In the genomic region with DNA sequence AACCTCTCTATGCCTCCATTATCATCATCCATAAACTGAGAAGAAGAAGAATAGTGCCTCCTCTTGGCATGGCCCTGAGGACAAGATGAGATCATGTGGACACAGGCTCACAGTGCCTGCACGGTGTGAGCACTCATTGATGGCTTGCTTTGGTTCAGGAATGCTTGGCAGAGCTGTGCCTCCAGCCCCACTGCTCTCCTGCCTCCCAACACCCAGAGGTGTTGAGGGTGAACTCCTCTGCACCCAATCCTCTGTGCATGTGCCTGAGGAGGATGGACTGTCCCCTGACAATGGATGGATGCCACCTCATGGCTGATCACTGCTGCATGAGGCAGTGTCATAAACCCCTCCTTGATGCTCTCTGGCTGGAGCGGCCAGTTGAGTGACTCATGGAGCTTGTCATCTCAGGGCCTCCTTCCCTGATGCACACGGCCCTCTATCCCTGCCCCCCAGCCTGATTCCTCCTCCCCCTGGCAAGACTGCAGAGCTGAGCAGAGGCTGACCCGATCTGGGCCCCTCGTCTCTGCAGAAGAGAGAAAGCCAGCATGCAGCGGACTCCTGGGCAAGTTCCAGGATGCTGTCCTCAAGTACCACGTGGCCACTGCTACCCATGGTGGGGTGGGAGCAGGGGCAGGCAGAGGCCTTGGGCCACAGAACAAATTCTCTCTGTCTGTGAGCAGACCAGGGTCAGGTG, we compare ENCODE assay signal across 11 cellular contexts.
DNase-seq lines count a peak whose midpoint lies in the region; ATAC-seq and TF ChIP-seq lines count a peak whose summit lies in the region.
"Had no signal": no experiment of that assay in that cellular context is flagged by ENCODE, and none has a peak within 500 bp of the region (broad histone marks: within the 10 kb centered on the region; RNA-seq: fewer than 3 reads in every experiment).

No MANE protein-coding gene starts in this region.

- TF ChIP-seq CTCF in C4-2B (conservative IDR thresholded peaks at IDR 0.05) = no peak
- no peak for TF ChIP-seq CTCF in astrocyte of the spinal cord (IDR thresholded peaks at IDR 0.05; ENCODE audit: low read depth, low read length)
- TF ChIP-seq CTCF in mucosa of descending colon (IDR thresholded peaks at IDR 0.05) = no peak
- TF ChIP-seq CTCF in GM10266 (IDR thresholded peaks at IDR 0.05; ENCODE audit: control insufficient read depth, insufficient read depth, low read depth, missing control alignments) = no peak

- in situ Hi-C loops in astrocyte of the spinal cord (cut with HindIII; ENCODE audit: low sequenced_read_pairs) = no loop called here

- peak overlapping the region; percentile 43 for H3K27ac ChIP-seq in C4-2B

- intact Hi-C loops in mucosa of descending colon (cut with DNase I, micrococcal nuclease) = no loop called here

- no peak overlapping the region for H3K4me3 ChIP-seq in astrocyte of the spinal cord (ENCODE audit: low read depth, low read length)
- no peak overlapping the region for H3K4me3 ChIP-seq in mucosa of descending colon

- ATAC-seq in HG02938 (IDR thresholded peaks at IDR 0.05; ENCODE audit: unreplicated experiment) (peak; percentile 7), mucosa of descending colon (peak; percentile 23), HG03139 (IDR thresholded peaks at IDR 0.05; ENCODE audit: unreplicated experiment) (no peak), GM21528 (IDR thresholded peaks at IDR 0.05; ENCODE audit: low FRiP score, unreplicated experiment) (no peak)

- no peaks in the 10 kb centered on the region for H3K9me3 ChIP-seq in mucosa of descending colon

- no peaks in the 10 kb centered on the region for H3K36me3 ChIP-seq in mucosa of descending colon (ENCODE audit: low read depth)

- DNase-seq in astrocyte of the spinal cord (ENCODE audit: low read depth, low spot score) = peak; percentile 92
- DNase-seq in mucosa of descending colon = no peak
- no peak for DNase-seq in GM10266 (ENCODE audit: extremely low spot score)
- DNase-seq in COLO829 (ENCODE audit: low spot score) = no peak
- DNase-seq: activated CD4-positive, alpha-beta memory T cell treated with anti-CD3 and anti-CD28 coated beads, Interleukin-2, amount 10 ng/mL, durations not matched to agents 7 days and 5 days; Karpas-422; stimulated activated CD4-positive, alpha-beta T cell treated with anti-CD3 and anti-CD28 coated beads, Interleukin-4, amount 100 ng/mL, for 24 hours had no signal

- no peaks in the 10 kb centered on the region for H3K4me1 ChIP-seq in mucosa of descending colon (ENCODE audit: low read depth)

Comparison
In these comparisons a context has a peak if more than half of its experiments do, and no peak if none do; other contexts are left out.
1. ATAC-seq: peak in HG02938 (single experiment) and mucosa of descending colon (single experiment); none in HG03139 (single experiment) and GM21528 (single experiment).